12 cellular contexts compared by ENCODE assay signal in genomic region chr6:80767808-80768207, GRCh38.
DNase-seq lines count a peak whose midpoint lies in the region; ATAC-seq and TF ChIP-seq lines count a peak whose summit lies in the region.
"Had no signal": no experiment of that assay in that cellular context is flagged by ENCODE, and none has a peak within 500 bp of the region (broad histone marks: within the 10 kb centered on the region; RNA-seq: fewer than 3 reads in every experiment).

No MANE protein-coding gene starts in this region.

- no peak for ATAC-seq in GM21529 (IDR thresholded peaks at IDR 0.05; ENCODE audit: unreplicated experiment)
- ATAC-seq in GM21619 (IDR thresholded peaks at IDR 0.05; ENCODE audit: unreplicated experiment) = no peak

- H3K9me3 ChIP-seq in uterus = no peaks in the 10 kb centered on the region

- no peaks in the 10 kb centered on the region for H3K27me3 ChIP-seq in uterus

- no peaks in the 10 kb centered on the region for H3K4me1 ChIP-seq in uterus

- H3K4me3 ChIP-seq in uterus = no peak overlapping the region

- intact Hi-C loops in uterus (cut with DNase I; ENCODE audit: low total_unique reads) = no loop called here

- TF ChIP-seq POLR2A in uterus (IDR thresholded peaks at IDR 0.05) = no peak

- TF ChIP-seq CTCF in uterus (IDR thresholded peaks at IDR 0.05) = no peak

- peak; percentile 51 for DNase-seq in HK-2 (ENCODE audit: unreplicated experiment)
- peak; percentile 83 for DNase-seq in astrocyte of the hippocampus (ENCODE audit: low read depth, low spot score)
- DNase-seq in iPS DF 19.7 (ENCODE audit: low read depth, low spot score) = peak; percentile 1
- DNase-seq in uterus = peak; percentile 16 to 29
- no peak for DNase-seq in SKM-1 treated with dmso at 0.1 percent for 144 hours (lab: John Stamatoyannopoulos, UW; ENCODE audit: unreplicated experiment)
- DNase-seq: activated CD4-positive, alpha-beta T cell treated with anti-CD3 and anti-CD28 coated beads, Interleukin-2, amount 50 U/mL, for 1 hour; amygdala; head of caudate nucleus; NCI-H1048; occipital lobe had no signal

- peak overlapping the region in 1 of 2 donors; percentile 36 for H3K27ac ChIP-seq in uterus

- no peaks in the 10 kb centered on the region for H3K36me3 ChIP-seq in uterus
